13 cellular contexts compared by ENCODE assay signal in genomic region chr11:112785104-112785503, GRCh38.
DNase-seq lines count a peak whose midpoint lies in the region; ATAC-seq and TF ChIP-seq lines count a peak whose summit lies in the region.
"Had no signal": no experiment of that assay in that cellular context is flagged by ENCODE, and none has a peak within 500 bp of the region (broad histone marks: within the 10 kb centered on the region; RNA-seq: fewer than 3 reads in every experiment).

No MANE protein-coding gene starts in this region.

- TF ChIP-seq CTCF in gastroesophageal sphincter (IDR thresholded peaks at IDR 0.05), result no peak
- no peak for TF ChIP-seq CTCF in testis (IDR thresholded peaks at IDR 0.05)

- H3K4me1 ChIP-seq in gastroesophageal sphincter, result peaks cover 0 to 33% (median 18%) of the 10 kb centered on the region in 3 donors
- H3K4me1 ChIP-seq in rectal smooth muscle tissue (ENCODE audit: control insufficient read depth, insufficient read depth, low read length), result peaks cover 19% of the 10 kb centered on the region
- H3K4me1 ChIP-seq in testis, result no peaks in the 10 kb centered on the region
- H3K4me1 ChIP-seq: parathyroid adenoma had no signal

- H3K4me3 ChIP-seq in gastroesophageal sphincter, result peak overlapping the region in 1 of 2 donors; percentile 22
- no peak overlapping the region for H3K4me3 ChIP-seq in rectal smooth muscle tissue (ENCODE audit: low read length)
- peak overlapping the region in 1 of 2 donors; percentile 11 for H3K4me3 ChIP-seq in testis

- H3K9ac ChIP-seq in rectal smooth muscle tissue (ENCODE audit: low read length), result no peak overlapping the region
- H3K9ac ChIP-seq: parathyroid adenoma had no signal

- DNase-seq in EH (ENCODE audit: low read depth) (peak; percentile 9), SW480 (ENCODE audit: low spot score) (peak; percentile 54), COLO668 (lab: John Stamatoyannopoulos, UW; ENCODE audit: unreplicated experiment) (no peak), NCI-H2196 (lab: John Stamatoyannopoulos, UW; ENCODE audit: unreplicated experiment) (no peak), testis (no peak)
- DNase-seq: CD4-positive, CD25-positive, alpha-beta regulatory T cell; NCI-H187 had no signal

- no peak for TF ChIP-seq POLR2A in gastroesophageal sphincter (IDR thresholded peaks at IDR 0.05)
- TF ChIP-seq POLR2A in testis (IDR thresholded peaks at IDR 0.05), result no peak

- H3K36me3 ChIP-seq in gastroesophageal sphincter, result no peaks in the 10 kb centered on the region
- H3K36me3 ChIP-seq in rectal smooth muscle tissue (ENCODE audit: control insufficient read depth, insufficient read depth, low read length), result no peaks in the 10 kb centered on the region
- no peaks in the 10 kb centered on the region for H3K36me3 ChIP-seq in testis (ENCODE audit: low read depth, missing control alignments)
- H3K36me3 ChIP-seq: brain microvascular endothelial cell, tibial nerve had no signal

- H3K27me3 ChIP-seq in gastroesophageal sphincter, result no peaks in the 10 kb centered on the region
- H3K27me3 ChIP-seq in rectal smooth muscle tissue (ENCODE audit: control insufficient read depth, insufficient read depth, low read length), result no peaks in the 10 kb centered on the region
- H3K27me3 ChIP-seq in testis, result no peaks in the 10 kb centered on the region
- H3K27me3 ChIP-seq: brain microvascular endothelial cell, tibial nerve had no signal

- 61 to 80% methylated on average over 1 to 5 of the region's 8 CpGs for WGBS in gastroesophageal sphincter (ENCODE audit: low coverage in 1 of 2), 2 donors
- WGBS in testis, 2 donors, result 31 to 48% methylated on average over 8 of the region's 8 CpGs

- peak overlapping the region in 3 of 4 donors; percentile 48 to 64 (median 57) for H3K27ac ChIP-seq in gastroesophageal sphincter
- H3K27ac ChIP-seq in rectal smooth muscle tissue (ENCODE audit: low read depth, low read length), result peak overlapping the region; percentile 33
- H3K27ac ChIP-seq in testis, result no peak overlapping the region
- H3K27ac ChIP-seq: brain microvascular endothelial cell, parathyroid adenoma had no signal

- ATAC-seq in gastroesophageal sphincter (peak; percentile 42), HG03442 (IDR thresholded peaks at IDR 0.05; ENCODE audit: unreplicated experiment) (no peak)

- no peak for TF ChIP-seq EP300 in gastroesophageal sphincter (IDR thresholded peaks at IDR 0.05)

- H3K9me3 ChIP-seq in gastroesophageal sphincter (no peaks in the 10 kb centered on the region), testis (no peaks in the 10 kb centered on the region)
- H3K9me3 ChIP-seq: tibial nerve had no signal

- intact Hi-C loops in testis (cut with DNase I; ENCODE audit: low total_unique reads), result no loop called here

Comparison
In these comparisons a context has a peak if more than half of its experiments do, and no peak if none do; other contexts are left out.
1. DNase-seq: peak in EH (single experiment) and SW480 (single experiment); none in COLO668 (single experiment), NCI-H2196 (single experiment) and testis (single experiment).
2. H3K27ac ChIP-seq: peak in gastroesophageal sphincter (3 of 4) and rectal smooth muscle tissue (single experiment); none in testis (0 of 2).